ENCODE assay signal across 14 cellular contexts in the genomic region with DNA sequence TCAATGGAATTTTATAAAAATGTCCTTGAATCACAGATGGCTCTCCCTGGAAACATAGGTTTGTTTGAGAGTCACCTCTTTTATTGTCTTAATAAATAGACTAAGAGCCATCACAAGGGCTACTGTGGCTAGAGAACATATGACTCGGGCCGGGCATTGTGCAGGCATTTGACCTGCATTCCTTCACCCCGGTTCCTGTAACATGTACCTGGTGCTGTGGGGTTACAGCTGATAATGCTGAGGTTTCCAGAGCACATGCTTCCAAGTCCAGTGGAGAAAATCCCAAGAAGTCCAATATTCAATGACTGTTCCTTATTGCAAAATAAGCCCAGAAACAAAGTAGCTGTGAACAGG. TPM values are rescaled to one million over a fixed set of nuclear protein-coding genes. Genes with fewer than 3 reads are reported as not detected.
DNase-seq lines count a peak whose midpoint lies in the region; ATAC-seq and TF ChIP-seq lines count a peak whose summit lies in the region.
"Had no signal": no experiment of that assay in that cellular context is flagged by ENCODE, and none has a peak within 500 bp of the region (broad histone marks: within the 10 kb centered on the region; RNA-seq: fewer than 3 reads in every experiment).

No MANE protein-coding gene starts in this region.

- TF ChIP-seq EP300 in suprapubic skin (IDR thresholded peaks at IDR 0.05) = no peak

- TF ChIP-seq POLR2A in NB4 (IDR thresholded peaks at IDR 0.05; ENCODE audit: extremely low read depth, insufficient read length) (no peak), suprapubic skin (IDR thresholded peaks at IDR 0.05) (no peak)

- DNase-seq in NB4 (ENCODE audit: low read depth) (no peak), suprapubic skin (ENCODE audit: low spot score in 2 of 2) (no peak), GF-D8 (lab: John Stamatoyannopoulos, UW) (no peak), HK-2 (ENCODE audit: unreplicated experiment) (no peak)
- DNase-seq: activated CD8-positive, alpha-beta memory T cell treated with anti-CD3 and anti-CD28 coated beads for 24 hours; activated gamma-delta T cell treated with Interleukin-2 at 50 U/mL for 16 hours; DMS53; NCI-H187 treated with DMSO at 0.1 percent for 48 hours; NCI-H510A treated with DMSO at 0.1 percent for 48 hours; stimulated activated naive CD8-positive, alpha-beta T cell treated with anti-CD3 and anti-CD28 coated beads, Interleukin-15, Interleukin-2, amounts not matched to agents 100 U/mL and 50 U/mL, for 24 hours had no signal

- H3K27ac ChIP-seq in esophagus (ENCODE audit: low read depth in 2 of 2, low read length in 1 of 2) (peak overlapping the region; percentile 61 to 69), muscle layer of duodenum (ENCODE audit: low read length) (peak overlapping the region; percentile 93), suprapubic skin (peak overlapping the region; percentile 85)

- TF ChIP-seq CTCF in NB4 (IDR thresholded peaks at IDR 0.05; ENCODE audit: low read depth, low read length) (no peak), suprapubic skin (IDR thresholded peaks at IDR 0.05) (no peak)

- H3K4me3 ChIP-seq in NB4 (ENCODE audit: low read depth, low read length) (peak overlapping the region; percentile 16), esophagus (ENCODE audit: low read depth in 1 of 2, low read length in 2 of 2) (no peak overlapping the region), muscle layer of duodenum (ENCODE audit: low read depth in 1 of 2, low read length in 2 of 2) (peak overlapping the region; percentile 8 to 33), suprapubic skin (no peak overlapping the region)

- ATAC-seq in HG03378 (IDR thresholded peaks at IDR 0.05; ENCODE audit: unreplicated experiment) = no peak
- no peak for ATAC-seq in HG03280 (IDR thresholded peaks at IDR 0.05; ENCODE audit: unreplicated experiment)
- ATAC-seq: stimulated activated naive CD8-positive, alpha-beta T cell treated with anti-CD3 and anti-CD28 coated beads, Interleukin-15, Interleukin-2, amounts not matched to agents 100 U/mL and 50 U/mL, for 24 hours had no signal

- H3K4me1 ChIP-seq in esophagus (ENCODE audit: control insufficient read depth in 2 of 2, insufficient read depth in 2 of 2, low read length in 1 of 2) = peaks cover 0 to 5% of the 10 kb centered on the region in 2 donors
- H3K4me1 ChIP-seq in muscle layer of duodenum (ENCODE audit: control insufficient read depth in 1 of 2, insufficient read depth in 2 of 2, low read length in 2 of 2) = peaks cover 17 to 61% of the 10 kb centered on the region in 2 donors
- H3K4me1 ChIP-seq in suprapubic skin = peaks cover 62% of the 10 kb centered on the region

- no peaks in the 10 kb centered on the region for H3K27me3 ChIP-seq in esophagus (ENCODE audit: control insufficient read depth in 1 of 2, insufficient read depth in 2 of 2, low read length in 2 of 2)
- H3K27me3 ChIP-seq in muscle layer of duodenum (ENCODE audit: low read depth, low read length) = no peaks in the 10 kb centered on the region
- no peaks in the 10 kb centered on the region for H3K27me3 ChIP-seq in suprapubic skin

- WGBS in esophagus, 2 donors = 54 to 84% methylated on average over 3 of the region's 3 CpGs
- 68% methylated on average over 3 of the region's 3 CpGs for WGBS in suprapubic skin

- H3K36me3 ChIP-seq in esophagus (ENCODE audit: control insufficient read depth in 2 of 2, insufficient read depth in 2 of 2, low read length in 1 of 2) (no peaks in the 10 kb centered on the region), muscle layer of duodenum (ENCODE audit: control insufficient read depth in 1 of 2, insufficient read depth in 2 of 2, low read length in 2 of 2) (no peaks in the 10 kb centered on the region), suprapubic skin (no peaks in the 10 kb centered on the region)

- H3K9me3 ChIP-seq in esophagus (ENCODE audit: control insufficient read depth in 2 of 2, insufficient read depth in 1 of 2, low read depth in 1 of 2, low read length in 1 of 2) = no peaks in the 10 kb centered on the region
- H3K9me3 ChIP-seq in muscle layer of duodenum (ENCODE audit: control insufficient read depth in 1 of 2, low read length in 2 of 2) = no peaks in the 10 kb centered on the region
- H3K9me3 ChIP-seq in suprapubic skin = no peaks in the 10 kb centered on the region

RNA-seq across cellular contexts. Expression of gene ACACB, which starts 1.0 kb away (rescaled TPM):
- polyA plus RNA-seq in esophagus = 10 to 100 TPM in 1 of 2 donors, 1 to 10 TPM in 1; 8.6 to 18.2 TPM
- 10 to 100 TPM; 19.2 to 90.8 (median 56.9) TPM for total RNA-seq in suprapubic skin

RNA-seq across cellular contexts. Expression of gene UNG, which starts 18.0 kb away (rescaled TPM):
- polyA plus RNA-seq in esophagus = 10 to 100 TPM; 22.9 to 27.5 TPM
- 10 to 100 TPM; 17.9 to 43.9 (median 40.0) TPM for total RNA-seq in suprapubic skin

RNA-seq across cellular contexts. Expression of gene ALKBH2, which starts 22.1 kb away (rescaled TPM):
- 10 to 100 TPM; 20.1 to 28.5 TPM for polyA plus RNA-seq in esophagus
- 10 to 100 TPM; 18.8 to 36.0 (median 22.1) TPM for total RNA-seq in suprapubic skin

Comparison
In these comparisons a context has a peak if more than half of its experiments do, and no peak if none do; other contexts are left out.
1. H3K4me3 ChIP-seq: peak in NB4 (single experiment) and muscle layer of duodenum (2 of 2); none in esophagus (0 of 2) and suprapubic skin (single experiment).
2. Peak in every context shown above with its lines, with median percentiles within 50 percentile points of each other: H3K27ac ChIP-seq.